ENCODE assay signal across 21 cellular contexts in genomic region chr16:53541326-53541725, GRCh38. TPM values are rescaled to one million over a fixed set of nuclear protein-coding genes. Genes with fewer than 3 reads are reported as not detected.
DNase-seq lines count a peak whose midpoint lies in the region; ATAC-seq and TF ChIP-seq lines count a peak whose summit lies in the region.
"Had no signal": no experiment of that assay in that cellular context is flagged by ENCODE, and none has a peak within 500 bp of the region (broad histone marks: within the 10 kb centered on the region; RNA-seq: fewer than 3 reads in every experiment).

No MANE protein-coding gene starts in this region.

- H3K4me1 ChIP-seq in IMR-90 (ENCODE audit: control insufficient read depth, insufficient read depth, low read length), result no peaks in the 10 kb centered on the region
- H3K4me1 ChIP-seq in osteoblast (ENCODE audit: insufficient read depth, low read length), result peaks cover 9% of the 10 kb centered on the region
- peaks cover 0 to 5% (median 0%) of the 10 kb centered on the region in 3 donors for H3K4me1 ChIP-seq in esophagus squamous epithelium
- H3K4me1 ChIP-seq: A549, BE2C had no signal

- no peak overlapping the region for H2AFZ ChIP-seq in IMR-90 (replicated peaks; ENCODE audit: low read length, poor library complexity)
- no peak overlapping the region for H2AFZ ChIP-seq in osteoblast (ENCODE audit: low read length)

- H3K4me3 ChIP-seq in AG10803 (ENCODE audit: low read length), result no peak overlapping the region
- no peak overlapping the region for H3K4me3 ChIP-seq in IMR-90 (ENCODE audit: insufficient read depth, low read depth, low read length)
- no peak overlapping the region for H3K4me3 ChIP-seq in brain microvascular endothelial cell (ENCODE audit: low read depth, low read length)
- H3K4me3 ChIP-seq in osteoblast (ENCODE audit: insufficient read depth, low read length), result no peak overlapping the region
- H3K4me3 ChIP-seq in esophagus squamous epithelium, result no peak overlapping the region
- H3K4me3 ChIP-seq: A549, K562 had no signal

- no peak overlapping the region for H3K4me2 ChIP-seq in IMR-90 (ENCODE audit: low read depth, low read length)
- H3K4me2 ChIP-seq in osteoblast (ENCODE audit: insufficient read depth, low read length), result no peak overlapping the region
- H3K4me2 ChIP-seq: A549 had no signal

- H3K79me2 ChIP-seq in osteoblast (ENCODE audit: insufficient read depth, low read length), result no peaks in the 10 kb centered on the region

- H3K9me3 ChIP-seq in IMR-90 (ENCODE audit: control insufficient read depth, insufficient read depth, low read length) (no peaks in the 10 kb centered on the region), osteoblast (ENCODE audit: low read depth, low read length) (no peaks in the 10 kb centered on the region), esophagus squamous epithelium (no peaks in the 10 kb centered on the region)
- H3K9me3 ChIP-seq: A549, BE2C had no signal

- peak; percentile 35 for DNase-seq in AG10803 (ENCODE audit: low read depth)
- peak; percentile 34 for DNase-seq in IMR-90
- peak; percentile 83 for DNase-seq in brain microvascular endothelial cell
- peak; percentile 97 for DNase-seq in osteoblast (ENCODE audit: insufficient read length, low spot score, missing footprints)
- no peak for DNase-seq in superior temporal gyrus (ENCODE audit: extremely low spot score)
- DNase-seq in hepatic stellate cell (ENCODE audit: low spot score), result no peak
- no peak for DNase-seq in esophagus squamous epithelium (lab: John Stamatoyannopoulos, UW)
- DNase-seq: BE2C; CD4-positive, alpha-beta memory T cell; DND-41; GF-D8; MV-4-11; NCI-H1417; NCI-H2029 treated with DMSO at 0.1 percent for 48 hours; NCI-H2171 treated with DMSO at 0.1 percent for 48 hours; NCI-H774 had no signal

- TF ChIP-seq CTCF in AG10803 (conservative IDR thresholded peaks at IDR 0.05; ENCODE audit: low read length) (no peak), IMR-90 (conservative IDR thresholded peaks at IDR 0.05; ENCODE audit: low read depth, low read length) (no peak), brain microvascular endothelial cell (IDR thresholded peaks at IDR 0.05; ENCODE audit: low read depth, low read length, missing control alignments) (no peak), osteoblast (IDR thresholded peaks at IDR 0.05; ENCODE audit: extremely low read depth, low read depth, low read length) (no peak), esophagus squamous epithelium (IDR thresholded peaks at IDR 0.05) (no peak)

- H2BK15ac ChIP-seq in IMR-90 (ENCODE audit: low read depth, low read length), result no peak overlapping the region

- no peaks in the 10 kb centered on the region for H3K9me1 ChIP-seq in IMR-90 (ENCODE audit: insufficient read depth, low read length)

- no peak overlapping the region for H3K14ac ChIP-seq in IMR-90 (replicated peaks; ENCODE audit: low read depth, low read length)

- TF ChIP-seq POLR2A in IMR-90 (IDR thresholded peaks at IDR 0.05; ENCODE audit: low read depth, low read length) (no peak), esophagus squamous epithelium (IDR thresholded peaks at IDR 0.05) (no peak)

- no peak overlapping the region for H2BK20ac ChIP-seq in IMR-90 (ENCODE audit: low read depth, low read length)

- H2BK5ac ChIP-seq in IMR-90 (ENCODE audit: low read depth, low read length, poor library complexity, severe bottlenecking), result no peak overlapping the region

- H3K27ac ChIP-seq in IMR-90 (ENCODE audit: insufficient read depth, low read length), result no peak overlapping the region
- H3K27ac ChIP-seq in brain microvascular endothelial cell, result no peak overlapping the region
- H3K27ac ChIP-seq in osteoblast (ENCODE audit: low read depth, low read length), result peak overlapping the region; percentile 36
- no peak overlapping the region for H3K27ac ChIP-seq in esophagus squamous epithelium
- H3K27ac ChIP-seq: A549 had no signal

- H3K79me1 ChIP-seq in IMR-90 (ENCODE audit: low read depth in 1 of 2, low read length in 2 of 2), result no peaks in the 10 kb centered on the region

- H3K23ac ChIP-seq in IMR-90 (ENCODE audit: low read depth, low read length), result no peak overlapping the region

- no peak overlapping the region for H4K91ac ChIP-seq in IMR-90 (ENCODE audit: insufficient read depth, low read depth, low read length)

- H4K20me1 ChIP-seq in IMR-90 (ENCODE audit: insufficient read depth, low read length) (no peaks in the 10 kb centered on the region), osteoblast (ENCODE audit: insufficient read depth, low read length) (no peaks in the 10 kb centered on the region)

- H3K27me3 ChIP-seq in IMR-90 (ENCODE audit: control insufficient read depth, insufficient read depth, low read length) (peaks cover 18% of the 10 kb centered on the region), brain microvascular endothelial cell (replicated peaks) (no peaks in the 10 kb centered on the region), osteoblast (ENCODE audit: insufficient read depth, low read length) (no peaks in the 10 kb centered on the region), esophagus squamous epithelium (peaks cover 0 to 32% (median 0%) of the 10 kb centered on the region in 4 donors)
- H3K27me3 ChIP-seq: BE2C had no signal

- POLR2A ChIA-PET in IMR-90 (lab: Charles Lee; ENCODE audit: unreplicated experiment), result no interaction called here

- no peak overlapping the region for H2BK120ac ChIP-seq in IMR-90 (ENCODE audit: low read depth, low read length)

- CTCF ChIA-PET in IMR-90 (lab: Yijun Ruan, JAX), result no interaction called here

- WGBS in IMR-90 (ENCODE audit: extremely low coverage in 2 of 2, insufficient read length in 1 of 2), 2 experiments, result 83% methylated on average over 3 of the region's 9 CpGs; no CpG with 5 or more reads in 1 of the 2 experiments
- WGBS in esophagus squamous epithelium, 2 donors, result 73 to 76% methylated on average over 3 to 5 of the region's 9 CpGs

- no peak for TF ChIP-seq RAD21 in IMR-90 (IDR thresholded peaks at IDR 0.05; ENCODE audit: low read length)

- H3K9ac ChIP-seq in IMR-90 (ENCODE audit: low read depth, low read length), result no peak overlapping the region

- no peak overlapping the region for H4K5ac ChIP-seq in IMR-90 (ENCODE audit: low read depth, low read length)

- no TSS peak for BruUV-seq in IMR-90 (replicated peaks; lab: Mats Ljungman, UMichigan)

- dilution Hi-C loops in IMR-90 (cut with HindIII; ENCODE audit: low sequenced_read_pairs, unreplicated experiment), result no loop called here

- no peak; the same call in 1 of the 2 replicates for ATAC-seq in IMR-90 (ENCODE audit: low read depth)
- no peak for ATAC-seq in SK-N-SH treated with all-trans-retinoic acid at 6 μM for 48 hours
- ATAC-seq: A549, Panc1, Right ventricle myocardium inferior had no signal

- no peak overlapping the region for H3K56ac ChIP-seq in IMR-90 (ENCODE audit: extremely low read depth, insufficient read depth, low read length)

- intact Hi-C loops in IMR-90 (cut with micrococcal nuclease) (loop anchor here (10.0 kb wide), 1 partner anchor 1383 kb away; no protein-coding TSS in a partner anchor), esophagus squamous epithelium (cut with DNase I) (no loop called here)

- no peak overlapping the region for H3K18ac ChIP-seq in IMR-90 (ENCODE audit: low read depth, low read length)

- H4K8ac ChIP-seq in IMR-90 (ENCODE audit: low read depth in 2 of 2, low read length in 2 of 2), result no peak overlapping the region

- H3K36me3 ChIP-seq in IMR-90 (ENCODE audit: control insufficient read depth, insufficient read depth, low read length) (no peaks in the 10 kb centered on the region), brain microvascular endothelial cell (replicated peaks) (no peaks in the 10 kb centered on the region), osteoblast (ENCODE audit: insufficient read depth, low read length) (no peaks in the 10 kb centered on the region), esophagus squamous epithelium (no peaks in the 10 kb centered on the region)
- H3K36me3 ChIP-seq: BE2C had no signal

- in situ Hi-C loops in IMR-90 (cut with MboI; ENCODE audit: low sequenced_read_pairs), result no loop called here
- in situ Hi-C loops in brain microvascular endothelial cell (cut with HindIII; ENCODE audit: low pct_ligation_motif_present, low sequenced_read_pairs), result no loop called here

- no peak overlapping the region for H2AK9ac ChIP-seq in IMR-90 (replicated peaks; ENCODE audit: low read depth, low read length, poor library complexity)

- H2AK5ac ChIP-seq in IMR-90 (ENCODE audit: low read depth, low read length), result no peak overlapping the region

- H3K4ac ChIP-seq in IMR-90 (ENCODE audit: low read depth, low read length), result no peak overlapping the region

TF ChIP-seq in IMR-90, 13 proteins besides CTCF, POLR2A, EP300 and RAD21 (continues in another document):
- TF ChIP-seq RCOR1 (IDR thresholded peaks at IDR 0.05; ENCODE audit: insufficient replicate concordance, low read length), result no peak
- TF ChIP-seq, protein P1, sequence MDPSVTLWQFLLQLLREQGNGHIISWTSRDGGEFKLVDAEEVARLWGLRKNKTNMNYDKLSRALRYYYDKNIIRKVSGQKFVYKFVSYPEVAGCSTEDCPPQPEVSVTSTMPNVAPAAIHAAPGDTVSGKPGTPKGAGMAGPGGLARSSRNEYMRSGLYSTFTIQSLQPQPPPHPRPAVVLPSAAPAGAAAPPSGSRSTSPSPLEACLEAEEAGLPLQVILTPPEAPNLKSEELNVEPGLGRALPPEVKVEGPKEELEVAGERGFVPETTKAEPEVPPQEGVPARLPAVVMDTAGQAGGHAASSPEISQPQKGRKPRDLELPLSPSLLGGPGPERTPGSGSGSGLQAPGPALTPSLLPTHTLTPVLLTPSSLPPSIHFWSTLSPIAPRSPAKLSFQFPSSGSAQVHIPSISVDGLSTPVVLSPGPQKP (IDR thresholded peaks at IDR 0.05; ENCODE audit: borderline replicate concordance, low read depth, low read length), result no peak
- TF ChIP-seq MXI1 (IDR thresholded peaks at IDR 0.05; ENCODE audit: borderline replicate concordance, low read depth, low read length), result no peak

RNA-seq across cellular contexts. Expression of gene AKTIP, which starts 38.3 kb away (rescaled TPM):
- 18.9 and 19.9 TPM in 2 replicates for total RNA-seq in IMR-90 (2012; rRNA removed)
- polyA plus RNA-seq in IMR-90 (2012; rRNA removed), result 14.0 and 17.7 TPM in 2 replicates
- 6.7 and 8.8 TPM in 2 replicates for polyA plus RNA-seq in IMR-90 (2012; cell fraction: cytosol; rRNA removed)
- polyA plus RNA-seq in IMR-90 (2012; cell fraction: nucleus; rRNA removed; ENCODE audit: low replicate concordance), result 8.1 and 36.9 TPM in 2 replicates
- total RNA-seq in osteoblast, result 25.0 and 25.6 TPM in 2 replicates
- total RNA-seq in esophagus squamous epithelium, result 10 to 100 TPM; 34.3 to 46.8 (median 39.4) TPM

Comparison
In these comparisons a context has a peak if more than half of its experiments do, and no peak if none do; other contexts are left out.
1. DNase-seq: peak in AG10803 (single experiment), IMR-90 (single experiment), brain microvascular endothelial cell (single experiment) and osteoblast (single experiment); none in superior temporal gyrus (single experiment), hepatic stellate cell (single experiment) and esophagus squamous epithelium (single experiment).